26 cellular contexts compared by ENCODE assay signal in genomic region chr3:107668963-107669362, GRCh38.
DNase-seq lines count a peak whose midpoint lies in the region; ATAC-seq and TF ChIP-seq lines count a peak whose summit lies in the region.
"Had no signal": no experiment of that assay in that cellular context is flagged by ENCODE, and none has a peak within 500 bp of the region (broad histone marks: within the 10 kb centered on the region; RNA-seq: fewer than 3 reads in every experiment).

No MANE protein-coding gene starts in this region.

- 67 to 71% methylated on average over 3 of the region's 3 CpGs for WGBS in GM23248 (ENCODE audit: low coverage in 1 of 2, low lambda C conversion rate in 2 of 2, missing lambda C conversion rate in 2 of 2), 2 experiments
- WGBS in mesenchymal stem cell, result 96% methylated on average over 3 of the region's 3 CpGs

- H3K9ac ChIP-seq in GM23248, result no peak overlapping the region
- peak overlapping the region; percentile 39 for H3K9ac ChIP-seq in mesenchymal stem cell (ENCODE audit: low read length)

- H3K9me3 Mint-ChIP-seq in neural crest cell (no peaks in the 10 kb centered on the region), chondrocyte (ENCODE audit: low read depth) (no peaks in the 10 kb centered on the region)
- H3K9me3 Mint-ChIP-seq: CD14-positive monocyte had no signal

- POLR2A ChIA-PET in HEK293 (lab: Yijun Ruan, JAX), result no interaction called here

- H2BK12ac ChIP-seq in mesenchymal stem cell (ENCODE audit: low read length in 2 of 2), result no peak overlapping the region

- H3K4me1 ChIP-seq in GM23248 (ENCODE audit: insufficient read depth) (peaks cover 34% of the 10 kb centered on the region), HEK293 (ENCODE audit: control insufficient read depth, insufficient read depth, low read length) (no peaks in the 10 kb centered on the region), mesenchymal stem cell (ENCODE audit: control insufficient read depth, insufficient read depth, low read depth, low read length) (no peaks in the 10 kb centered on the region), foreskin keratinocyte (no peaks in the 10 kb centered on the region)
- H3K4me1 ChIP-seq: A549 had no signal

- no peak overlapping the region for H3K23ac ChIP-seq in mesenchymal stem cell (ENCODE audit: low read length in 2 of 2)

- H3K9me3 ChIP-seq in GM23248 (ENCODE audit: low read depth) (no peaks in the 10 kb centered on the region), HEK293 (ENCODE audit: control insufficient read depth, insufficient read depth, low read depth, low read length) (no peaks in the 10 kb centered on the region), mesenchymal stem cell (ENCODE audit: control insufficient read depth, low read length) (no peaks in the 10 kb centered on the region)
- H3K9me3 ChIP-seq: A549 had no signal

- peaks cover 62% of the 10 kb centered on the region for H3K4me1 Mint-ChIP-seq in neural crest cell
- peaks cover 28% of the 10 kb centered on the region for H3K4me1 Mint-ChIP-seq in chondrocyte (ENCODE audit: low read depth)

- H3K9me2 ChIP-seq in GM23248 (ENCODE audit: insufficient read depth), result no peaks in the 10 kb centered on the region

- no peaks in the 10 kb centered on the region for H3K36me3 Mint-ChIP-seq in neural crest cell (ENCODE audit: low read depth)
- no peaks in the 10 kb centered on the region for H3K36me3 Mint-ChIP-seq in chondrocyte (ENCODE audit: low read depth)

- H4K91ac ChIP-seq in mesenchymal stem cell (ENCODE audit: low read length), result no peak overlapping the region

- H3K27ac ChIP-seq in GM23248, result no peak overlapping the region
- no peak overlapping the region for H3K27ac ChIP-seq in HEK293 (ENCODE audit: extremely low read depth, low read depth, low read length)
- H3K27ac ChIP-seq in mesenchymal stem cell (ENCODE audit: low read length, poor library complexity, severe bottlenecking), result no peak overlapping the region
- no peak overlapping the region for H3K27ac ChIP-seq in foreskin keratinocyte
- H3K27ac ChIP-seq: A549, HL-60, PC-9 had no signal

- H2AFZ ChIP-seq in GM23248, result no peak overlapping the region
- H2AFZ ChIP-seq in mesenchymal stem cell (ENCODE audit: low read depth, low read length), result no peak overlapping the region
- H2AFZ ChIP-seq: PC-9 had no signal

- H3K79me1 ChIP-seq in mesenchymal stem cell (replicated peaks; ENCODE audit: low read length, poor library complexity, severe bottlenecking), result peaks cover 10% of the 10 kb centered on the region

- H3K27ac Mint-ChIP-seq in neural crest cell (ENCODE audit: unreplicated experiment) (peak overlapping the region; percentile 76), chondrocyte (ENCODE audit: unreplicated experiment) (no peak overlapping the region)
- H3K27ac Mint-ChIP-seq: B cell, CD14-positive monocyte had no signal

- no peaks in the 10 kb centered on the region for H3K27me3 ChIP-seq in GM23248 (replicated peaks; ENCODE audit: insufficient read depth)
- no peaks in the 10 kb centered on the region for H3K27me3 ChIP-seq in mesenchymal stem cell (ENCODE audit: control insufficient read depth in 1 of 2, insufficient read depth in 1 of 2, low read length in 2 of 2)
- no peaks in the 10 kb centered on the region for H3K27me3 ChIP-seq in foreskin keratinocyte

- no peak overlapping the region for H2BK15ac ChIP-seq in mesenchymal stem cell (ENCODE audit: low read depth, poor library complexity, severe bottlenecking)

- H4K8ac ChIP-seq in mesenchymal stem cell (ENCODE audit: low read length), result no peak overlapping the region

- H3K4me3 ChIP-seq in GM23248 (no peak overlapping the region), HEK293 (ENCODE audit: low read depth, low read length) (no peak overlapping the region), mesenchymal stem cell (ENCODE audit: insufficient read depth in 1 of 2, low read depth in 1 of 2, low read length in 2 of 2) (no peak overlapping the region)
- H3K4me3 ChIP-seq: A549, K562, PC-9 had no signal

- TF ChIP-seq CTCF in HEK293 (tag by site-specific recombination; IDR thresholded peaks at IDR 0.05), result no peak
- no peak for TF ChIP-seq CTCF in neural crest cell (conservative IDR thresholded peaks at IDR 0.05)
- no peak for TF ChIP-seq CTCF in foreskin keratinocyte (conservative IDR thresholded peaks at IDR 0.05)
- TF ChIP-seq CTCF in chondrocyte (IDR thresholded peaks at IDR 0.05), result no peak

- ATAC-seq in GM21619 (IDR thresholded peaks at IDR 0.05; ENCODE audit: unreplicated experiment), result no peak
- no peak for ATAC-seq in foreskin keratinocyte
- ATAC-seq: A549, HepG2, K562 had no signal

- no peaks in the 10 kb centered on the region for H4K20me1 ChIP-seq in GM23248 (ENCODE audit: insufficient read depth)

- no peak overlapping the region for H3K18ac ChIP-seq in mesenchymal stem cell (ENCODE audit: low read depth in 1 of 2, low read length in 2 of 2)

- no peak overlapping the region for H2AK5ac ChIP-seq in mesenchymal stem cell (ENCODE audit: low read length, severe bottlenecking)

- in situ Hi-C loops in GM23248 (cut with MboI), result no loop called here

- H3K4me2 ChIP-seq in GM23248 (ENCODE audit: unreplicated experiment) (peak overlapping the region; percentile 1), mesenchymal stem cell (ENCODE audit: low read length, poor library complexity, severe bottlenecking) (no peak overlapping the region)
- H3K4me2 ChIP-seq: A549, PC-9 had no signal

- H3K4ac ChIP-seq in mesenchymal stem cell (ENCODE audit: low read depth in 1 of 2, low read length in 2 of 2), result no peak overlapping the region

- no peak overlapping the region for H2BK5ac ChIP-seq in mesenchymal stem cell (ENCODE audit: low read depth, low read length, poor library complexity, severe bottlenecking)

- no peak overlapping the region for H2BK120ac ChIP-seq in mesenchymal stem cell (ENCODE audit: low read depth, low read length)

- 0 out of 2 replicates have a peak, but pooled peaks cover 9% of the 10 kb centered on the region for H3K79me2 ChIP-seq in GM23248 (ENCODE audit: insufficient read depth)

- peak; percentile 26 for DNase-seq in GM23248
- no peak for DNase-seq in mesenchymal stem cell
- no peak for DNase-seq in neural crest cell (ENCODE audit: low read depth, low spot score)
- DNase-seq in SKM-1 treated with dmso at 0.1 percent for 144 hours (lab: John Stamatoyannopoulos, UW; ENCODE audit: unreplicated experiment), result no peak
- DNase-seq in foreskin keratinocyte, result no peak
- no peak for DNase-seq in chondrocyte (ENCODE audit: low spot score)
- DNase-seq: DMS53, GF-D8, HCEC 1CT, MM.1S, NCI-H1048, NCI-H1436, NCI-H187 treated with DMSO at 0.1 percent for 48 hours, NCI-H2107, NCI-H748 treated with DMSO at 0.1 percent for 48 hours, PC-9, RPMI8226, SHP77 treated with DMSO at 0.1 percent for 48 hours had no signal

- H3K14ac ChIP-seq in mesenchymal stem cell (ENCODE audit: low read length in 2 of 2), result no peak overlapping the region

- H3F3A ChIP-seq in GM23248 (ENCODE audit: insufficient read depth), result peaks cover 3% of the 10 kb centered on the region; the same call in 1 of the 2 replicates

- peak overlapping the region; percentile 1 for H3K4me3 Mint-ChIP-seq in neural crest cell
- H3K4me3 Mint-ChIP-seq in chondrocyte (ENCODE audit: unreplicated experiment), result no peak overlapping the region
- H3K4me3 Mint-ChIP-seq: B cell, CD14-positive monocyte had no signal

- H3K27me3 Mint-ChIP-seq in neural crest cell (ENCODE audit: low read depth), result no peaks in the 10 kb centered on the region
- no peaks in the 10 kb centered on the region for H3K27me3 Mint-ChIP-seq in chondrocyte (ENCODE audit: low read depth)
- H3K27me3 Mint-ChIP-seq: B cell had no signal

- no peaks in the 10 kb centered on the region for H3K36me3 ChIP-seq in GM23248 (ENCODE audit: low read depth)
- no peaks in the 10 kb centered on the region for H3K36me3 ChIP-seq in HEK293 (ENCODE audit: control insufficient read depth in 2 of 2, insufficient read depth in 1 of 2, low read length in 2 of 2)
- no peaks in the 10 kb centered on the region for H3K36me3 ChIP-seq in mesenchymal stem cell (ENCODE audit: control insufficient read depth in 1 of 2, insufficient read depth in 2 of 2, low read depth in 1 of 2, low read length in 2 of 2)

- CTCF ChIA-PET in HEK293 (lab: Yijun Ruan, JAX), result interaction anchor here (0.6 to 1.7 kb wide), 3 partner anchors 8 to 317 kb away, joined by 3 to 7 read pairs (median 4); no protein-coding TSS in a partner anchor

TF ChIP-seq in HEK293, 187 proteins besides CTCF, POLR2A, EP300 and RAD21:
- TF ChIP-seq, protein P1, sequence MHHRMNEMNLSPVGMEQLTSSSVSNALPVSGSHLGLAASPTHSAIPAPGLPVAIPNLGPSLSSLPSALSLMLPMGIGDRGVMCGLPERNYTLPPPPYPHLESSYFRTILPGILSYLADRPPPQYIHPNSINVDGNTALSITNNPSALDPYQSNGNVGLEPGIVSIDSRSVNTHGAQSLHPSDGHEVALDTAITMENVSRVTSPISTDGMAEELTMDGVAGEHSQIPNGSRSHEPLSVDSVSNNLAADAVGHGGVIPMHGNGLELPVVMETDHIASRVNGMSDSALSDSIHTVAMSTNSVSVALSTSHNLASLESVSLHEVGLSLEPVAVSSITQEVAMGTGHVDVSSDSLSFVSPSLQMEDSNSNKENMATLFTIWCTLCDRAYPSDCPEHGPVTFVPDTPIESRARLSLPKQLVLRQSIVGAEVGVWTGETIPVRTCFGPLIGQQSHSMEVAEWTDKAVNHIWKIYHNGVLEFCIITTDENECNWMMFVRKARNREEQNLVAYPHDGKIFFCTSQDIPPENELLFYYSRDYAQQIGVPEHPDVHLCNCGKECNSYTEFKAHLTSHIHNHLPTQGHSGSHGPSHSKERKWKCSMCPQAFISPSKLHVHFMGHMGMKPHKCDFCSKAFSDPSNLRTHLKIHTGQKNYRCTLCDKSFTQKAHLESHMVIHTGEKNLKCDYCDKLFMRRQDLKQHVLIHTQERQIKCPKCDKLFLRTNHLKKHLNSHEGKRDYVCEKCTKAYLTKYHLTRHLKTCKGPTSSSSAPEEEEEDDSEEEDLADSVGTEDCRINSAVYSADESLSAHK (tag by site-specific recombination; IDR thresholded peaks at IDR 0.05), result no peak
- TF ChIP-seq, protein P2, sequence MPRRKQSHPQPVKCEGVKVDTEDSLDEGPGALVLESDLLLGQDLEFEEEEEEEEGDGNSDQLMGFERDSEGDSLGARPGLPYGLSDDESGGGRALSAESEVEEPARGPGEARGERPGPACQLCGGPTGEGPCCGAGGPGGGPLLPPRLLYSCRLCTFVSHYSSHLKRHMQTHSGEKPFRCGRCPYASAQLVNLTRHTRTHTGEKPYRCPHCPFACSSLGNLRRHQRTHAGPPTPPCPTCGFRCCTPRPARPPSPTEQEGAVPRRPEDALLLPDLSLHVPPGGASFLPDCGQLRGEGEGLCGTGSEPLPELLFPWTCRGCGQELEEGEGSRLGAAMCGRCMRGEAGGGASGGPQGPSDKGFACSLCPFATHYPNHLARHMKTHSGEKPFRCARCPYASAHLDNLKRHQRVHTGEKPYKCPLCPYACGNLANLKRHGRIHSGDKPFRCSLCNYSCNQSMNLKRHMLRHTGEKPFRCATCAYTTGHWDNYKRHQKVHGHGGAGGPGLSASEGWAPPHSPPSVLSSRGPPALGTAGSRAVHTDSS (tag by site-specific recombination; IDR thresholded peaks at IDR 0.05), result peak; percentile 54
